ENCODE assay signal across 13 cellular contexts in the genomic region with DNA sequence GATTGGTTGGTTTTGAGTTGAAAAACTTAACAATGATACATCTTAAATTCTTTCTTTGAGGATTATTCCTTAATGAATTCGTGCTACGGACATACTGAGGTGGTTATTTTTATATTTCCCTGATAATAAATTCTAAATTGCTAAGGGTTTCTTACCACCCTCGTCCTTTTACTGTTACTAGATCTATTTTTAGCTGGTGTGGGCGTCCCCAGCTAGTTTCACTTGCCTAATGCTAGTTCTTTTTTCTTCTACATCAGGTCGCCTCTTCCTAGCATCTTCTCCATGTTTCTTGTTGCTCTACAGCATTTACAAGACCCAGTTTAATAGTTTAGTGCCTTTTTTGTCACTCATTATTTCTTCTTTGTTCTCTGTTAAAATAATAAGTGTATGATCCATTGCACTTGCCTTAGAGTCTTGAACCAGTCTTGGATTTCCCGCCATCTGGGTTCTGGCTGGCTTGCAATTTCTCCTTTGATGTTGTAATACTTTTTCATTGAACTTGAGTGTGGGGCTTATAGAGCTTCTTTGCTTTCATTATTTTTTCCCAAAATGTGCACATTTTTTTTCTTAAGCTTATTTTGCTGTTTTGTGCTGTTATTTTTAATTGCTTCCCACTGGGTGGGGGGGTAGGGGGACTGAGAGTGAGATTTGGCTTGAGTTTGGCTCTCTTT. TPM values are rescaled to one million over a fixed set of nuclear protein-coding genes. Genes with fewer than 3 reads are reported as not detected.
A peak's percentile ranks its signal among the peaks of the same experiment; 100 is the strongest.
DNase-seq lines count a peak whose midpoint lies in the region; ATAC-seq and TF ChIP-seq lines count a peak whose summit lies in the region.
"Had no signal": no experiment of that assay in that cellular context is flagged by ENCODE, and none has a peak within 500 bp of the region (broad histone marks: within the 10 kb centered on the region; RNA-seq: fewer than 3 reads in every experiment).

No MANE protein-coding gene starts in this region.

- DNase-seq in GM10266 (ENCODE audit: extremely low spot score) (peak; percentile 25), NCI-H128 (lab: John Stamatoyannopoulos, UW; ENCODE audit: unreplicated experiment) (no peak), type B pancreatic cell (ENCODE audit: extremely low spot score, unreplicated experiment) (no peak), left colon (no peak)
- DNase-seq in activated naive CD8-positive, alpha-beta T cell treated with anti-CD3 and anti-CD28 coated beads, Interleukin-2, amount 50 U/mL, for 24 hours: no peak
- DNase-seq: CD8-positive, alpha-beta memory T cell; foreskin melanocyte; NCI-H146; NCI-H526 had no signal

- H3K4me3 Mint-ChIP-seq in activated naive CD8-positive, alpha-beta T cell treated with anti-CD3 and anti-CD28 coated beads, Interleukin-2, amount 50 U/mL, for 24 hours: peak overlapping the region; percentile 49
- no peak overlapping the region for H3K4me3 Mint-ChIP-seq in type B pancreatic cell
- H3K4me3 Mint-ChIP-seq: CD8-positive, alpha-beta memory T cell had no signal

- no peaks in the 10 kb centered on the region for H3K9me3 Mint-ChIP-seq in activated naive CD8-positive, alpha-beta T cell treated with anti-CD3 and anti-CD28 coated beads, Interleukin-2, amount 50 U/mL, for 24 hours
- H3K9me3 Mint-ChIP-seq in type B pancreatic cell: no peaks in the 10 kb centered on the region
- H3K9me3 Mint-ChIP-seq: CD8-positive, alpha-beta memory T cell had no signal

- H3K27ac Mint-ChIP-seq in activated naive CD8-positive, alpha-beta T cell treated with anti-CD3 and anti-CD28 coated beads, Interleukin-2, amount 50 U/mL, for 24 hours: peak overlapping the region; percentile 63
- H3K27ac Mint-ChIP-seq in type B pancreatic cell: no peak overlapping the region
- H3K27ac Mint-ChIP-seq: CD8-positive, alpha-beta memory T cell had no signal

- intact Hi-C loops in left colon (cut with DNase I, micrococcal nuclease): no loop called here

- H3K4me1 Mint-ChIP-seq in activated naive CD8-positive, alpha-beta T cell treated with anti-CD3 and anti-CD28 coated beads, Interleukin-2, amount 50 U/mL, for 24 hours: peaks cover 58% of the 10 kb centered on the region
- no peaks in the 10 kb centered on the region for H3K4me1 Mint-ChIP-seq in type B pancreatic cell (ENCODE audit: unreplicated experiment)

- H3K36me3 Mint-ChIP-seq in activated naive CD8-positive, alpha-beta T cell treated with anti-CD3 and anti-CD28 coated beads, Interleukin-2, amount 50 U/mL, for 24 hours (ENCODE audit: low read depth): no peaks in the 10 kb centered on the region
- H3K36me3 Mint-ChIP-seq in type B pancreatic cell: no peaks in the 10 kb centered on the region

- no peaks in the 10 kb centered on the region for H3K27me3 Mint-ChIP-seq in activated naive CD8-positive, alpha-beta T cell treated with anti-CD3 and anti-CD28 coated beads, Interleukin-2, amount 50 U/mL, for 24 hours
- H3K27me3 Mint-ChIP-seq in type B pancreatic cell: peaks cover 15% of the 10 kb centered on the region

- peak; percentile 47 for ATAC-seq in GM18858 (IDR thresholded peaks at IDR 0.05; ENCODE audit: unreplicated experiment)
- peak; percentile 58 for ATAC-seq in HG03342 (IDR thresholded peaks at IDR 0.05; ENCODE audit: unreplicated experiment)
- no peak for ATAC-seq in activated naive CD8-positive, alpha-beta T cell treated with anti-CD3 and anti-CD28 coated beads, Interleukin-2, amount 50 U/mL, for 24 hours
- ATAC-seq in left colon: no peak

- no peak for TF ChIP-seq CTCF in GM10266 (IDR thresholded peaks at IDR 0.05; ENCODE audit: control insufficient read depth, insufficient read depth, low read depth, missing control alignments)
- no peak for TF ChIP-seq CTCF in type B pancreatic cell (conservative IDR thresholded peaks at IDR 0.05)

RNA-seq across cellular contexts. Expression of gene HSD11B1, which starts 0.7 kb away (rescaled TPM):
- total RNA-seq in type B pancreatic cell (ENCODE audit: low replicate concordance) (not detected in 2 replicates), left colon (under 1 TPM; 0.61 to 0.87 TPM)
- total RNA-seq: astrocyte, renal cortical epithelial cell had no signal

RNA-seq across cellular contexts. Expression of gene G0S2, which starts 28.8 kb away (rescaled TPM):
- 0.88 and 6.4 TPM in 2 replicates for total RNA-seq in type B pancreatic cell (ENCODE audit: low replicate concordance)
- 1 to 10 TPM; 4.4 to 5.9 TPM for total RNA-seq in left colon

RNA-seq across cellular contexts. Expression of gene LAMB3, which starts 51.7 kb away (rescaled TPM):
- total RNA-seq in type B pancreatic cell (ENCODE audit: low replicate concordance) (17.0 and 47.3 TPM in 2 replicates), left colon (100 to 1,000 TPM in 1 of 2 donors, 10 to 100 TPM in 1; 85.2 to 136 TPM)

RNA-seq across cellular contexts. Expression of gene TRAF3IP3, which starts 51.9 kb away (rescaled TPM):
- total RNA-seq in type B pancreatic cell (ENCODE audit: low replicate concordance): 1.7 TPM in 1 of 2 replicates, not detected in the other
- 1 to 10 TPM; 2.3 to 4.4 TPM for total RNA-seq in left colon
- total RNA-seq: astrocyte, renal cortical epithelial cell had no signal

Comparison
In these comparisons a context has a peak if more than half of its experiments do, and no peak if none do; other contexts are left out.
1. ATAC-seq: peak in GM18858 (single experiment) and HG03342 (single experiment); none in activated naive CD8-positive, alpha-beta T cell treated with anti-CD3 and anti-CD28 coated beads, Interleukin-2, amount 50 U/mL, for 24 hours (single experiment) and left colon (single experiment).